In the genomic region with DNA sequence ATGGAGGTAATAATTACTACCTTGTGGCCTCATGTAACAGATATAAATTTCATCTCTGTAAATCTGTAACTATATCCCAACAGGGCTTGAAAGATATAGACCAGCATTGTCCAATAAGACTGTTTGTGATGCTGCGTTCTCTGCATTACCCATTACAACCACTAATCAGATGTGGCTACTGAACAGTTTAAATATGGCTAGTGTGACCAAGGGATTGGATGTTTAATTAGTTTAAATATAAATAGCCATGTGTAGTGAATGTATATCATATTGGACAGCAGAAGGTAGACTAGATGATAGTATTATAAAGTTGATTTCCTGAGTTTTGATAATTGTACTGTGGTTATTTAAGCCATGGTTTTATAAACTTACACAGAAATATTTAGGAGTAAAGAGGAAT, we compare ENCODE assay signal across 20 cellular contexts. TPM values are rescaled to one million over a fixed set of nuclear protein-coding genes. Genes with fewer than 3 reads are reported as not detected.
DNase-seq lines count a peak whose midpoint lies in the region; TF ChIP-seq lines count a peak whose summit lies in the region.
"Had no signal": no experiment of that assay in that cellular context is flagged by ENCODE, and none has a peak within 500 bp of the region (broad histone marks: within the 10 kb centered on the region; RNA-seq: fewer than 3 reads in every experiment).

No MANE protein-coding gene starts in this region.

- intact Hi-C loops in Calu3 (cut with micrococcal nuclease; ENCODE audit: unreplicated experiment), result loop anchor here (2.0 kb wide), 1 partner anchor 23 kb away; no protein-coding TSS in a partner anchor

- H3K4me3 Mint-ChIP-seq in HFFc6 (no peak overlapping the region), progenitor cell of endocrine pancreas (ENCODE audit: low read depth) (no peak overlapping the region), Calu3 (ENCODE audit: low read depth, unreplicated experiment) (no peak overlapping the region)
- H3K4me3 Mint-ChIP-seq: CD4-positive, alpha-beta memory T cell had no signal

- peak; percentile 49; the same call in 1 of the 2 replicates for TF ChIP-seq CTCF in HFFc6 (IDR thresholded peaks at IDR 0.05)
- TF ChIP-seq CTCF in choroid plexus epithelial cell (conservative IDR thresholded peaks at IDR 0.05; ENCODE audit: low read depth, low read length), result peak; percentile 8
- peak; percentile 22 for TF ChIP-seq CTCF in progenitor cell of endocrine pancreas (IDR thresholded peaks at IDR 0.05; ENCODE audit: unreplicated experiment)
- TF ChIP-seq CTCF in Calu3 (IDR thresholded peaks at IDR 0.05; ENCODE audit: unreplicated experiment), result no peak

- CTCF ChIA-PET in Calu3 (lab: Charles Lee), result no interaction called here

- no peaks in the 10 kb centered on the region for H3K4me1 Mint-ChIP-seq in HFFc6 (ENCODE audit: low read depth)
- peaks cover 2% of the 10 kb centered on the region for H3K4me1 Mint-ChIP-seq in progenitor cell of endocrine pancreas (ENCODE audit: low read depth)
- H3K4me1 Mint-ChIP-seq in Calu3 (ENCODE audit: low read depth, unreplicated experiment), result peaks cover 41% of the 10 kb centered on the region
- H3K4me1 Mint-ChIP-seq: CD4-positive, alpha-beta memory T cell had no signal

- H3K9me3 Mint-ChIP-seq in HFFc6 (peaks cover 8% of the 10 kb centered on the region; the same call in 1 of the 2 replicates), progenitor cell of endocrine pancreas (ENCODE audit: low read depth) (peaks cover 3% of the 10 kb centered on the region), Calu3 (ENCODE audit: low read depth, unreplicated experiment) (peaks cover 11% of the 10 kb centered on the region)

- BruUV-seq in Calu3 (replicated peaks; lab: Mats Ljungman, UMichigan), result no TSS peak

- no peak overlapping the region for H3K27ac Mint-ChIP-seq in HFFc6
- no peak overlapping the region for H3K27ac Mint-ChIP-seq in progenitor cell of endocrine pancreas
- no peak overlapping the region for H3K27ac Mint-ChIP-seq in Calu3 (ENCODE audit: unreplicated experiment)
- H3K27ac Mint-ChIP-seq: CD4-positive, alpha-beta memory T cell had no signal

- H3K4me3 ChIP-seq in choroid plexus epithelial cell (ENCODE audit: low read depth, low read length), result no peak overlapping the region
- H3K4me3 ChIP-seq: BLaER1 treated with 17β-estradiol and CSF1 and Interleukin-3, amounts not matched to agents 10 nM and 100 nM; SJCRH30 had no signal

- no peaks in the 10 kb centered on the region; the same call in none of the 2 replicates for H3K27me3 Mint-ChIP-seq in HFFc6 (ENCODE audit: insufficient read depth)
- H3K27me3 Mint-ChIP-seq in progenitor cell of endocrine pancreas, result no peaks in the 10 kb centered on the region
- no peaks in the 10 kb centered on the region for H3K27me3 Mint-ChIP-seq in Calu3 (ENCODE audit: unreplicated experiment)

- peak; percentile 8 for DNase-seq in DMS 273 (lab: John Stamatoyannopoulos, UW; ENCODE audit: unreplicated experiment)
- no peak for DNase-seq in DMS 273 treated with DMSO at 0.1 percent for 48 hours (lab: John Stamatoyannopoulos, UW)
- DNase-seq in HFFc6, result no peak
- DNase-seq in choroid plexus epithelial cell (ENCODE audit: low read depth), result no peak
- DNase-seq in progenitor cell of endocrine pancreas (ENCODE audit: low spot score, unreplicated experiment), result no peak
- DNase-seq in H4 (ENCODE audit: low spot score), result no peak
- no peak for DNase-seq in Calu3
- DNase-seq in NCI-H1417 treated with DMSO at 0.1 percent for 48 hours (lab: John Stamatoyannopoulos, UW), result no peak
- DNase-seq: ACHN; Caco-2; CD4-positive, alpha-beta memory T cell; DMS79; KBM-7; NCI-H1092; NCI-H1436 treated with DMSO at 0.1 percent for 48 hours; NCI-H1930; NCI-H69; NK-92 treated with Interleukin-12 subunit alpha and Interleukin-12 subunit beta, amount 100 ng/mL, for 24 hours; SJCRH30 had no signal

- no peaks in the 10 kb centered on the region for H3K36me3 Mint-ChIP-seq in HFFc6 (ENCODE audit: low read depth)
- peaks cover 1% of the 10 kb centered on the region for H3K36me3 Mint-ChIP-seq in progenitor cell of endocrine pancreas (ENCODE audit: insufficient read depth)
- H3K36me3 Mint-ChIP-seq in Calu3 (ENCODE audit: insufficient read depth, unreplicated experiment), result peaks cover 13% of the 10 kb centered on the region
- H3K36me3 Mint-ChIP-seq: CD4-positive, alpha-beta memory T cell had no signal

RNA-seq across cellular contexts. Expression of gene JAG1, which starts 27.8 kb away (rescaled TPM):
- total RNA-seq in HFFc6 (2021; fragmentation: NEBNext Ultra II Directional; extraction: Animal tissue kit (Norgen Biotek cat#: 25700)), result 1 to 10 TPM; 3.0 to 9.3 (median 8.2) TPM
- total RNA-seq in progenitor cell of endocrine pancreas (260 and 277 TPM in 2 replicates), Calu3 (2022) (156 and 245 TPM in 2 replicates)
- total RNA-seq in H4 (2014; rRNA removed; shearing (Covaris generic)), result 8.4 and 9.9 TPM in 2 replicates

Comparison
In these comparisons a context has a peak if more than half of its experiments do, and no peak if none do; other contexts are left out.
1. RNA of gene JAG1, which starts 27.8 kb away (total RNA-seq): 260 to 277 TPM in progenitor cell of endocrine pancreas and 156 to 245 TPM in Calu3; 8.4 to 9.9 TPM in H4 and 3.0 to 9.3 TPM in HFFc6; every median in the first group is over 10 times any median in the second.